Comparison of ENCODE assay signal across 13 cellular contexts in the genomic region with DNA sequence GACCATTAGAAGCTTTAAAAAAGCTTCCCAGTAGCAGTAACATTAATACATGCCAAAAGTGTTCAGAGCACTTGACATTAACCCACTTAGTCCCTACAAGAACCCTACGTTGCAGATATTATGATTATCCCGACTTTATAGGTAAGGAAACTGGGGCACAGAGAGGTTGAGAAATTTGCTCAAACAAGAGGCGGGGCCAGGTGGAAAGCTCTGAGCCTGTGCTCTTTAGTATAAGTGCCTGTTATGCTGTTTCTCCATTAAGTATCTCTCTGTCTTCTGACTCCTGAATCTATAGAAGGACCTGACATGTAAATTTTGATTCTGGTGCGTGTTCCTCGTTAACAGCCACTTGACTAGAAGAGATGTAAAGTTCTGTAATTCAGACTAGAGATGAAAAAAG.
"Had no signal": no experiment of that assay in that cellular context is flagged by ENCODE, and none has a peak within 500 bp of the region (broad histone marks: within the 10 kb centered on the region; RNA-seq: fewer than 3 reads in every experiment).

No MANE protein-coding gene starts in this region.

- H3K27me3 ChIP-seq: body of pancreas had no signal

- H3K4me1 ChIP-seq: body of pancreas had no signal

- H3K27ac ChIP-seq: body of pancreas, VCaP had no signal

- H3K9me3 ChIP-seq: body of pancreas had no signal

- H3K4me3 ChIP-seq: body of pancreas had no signal

- DNase-seq: amniotic stem cell; body of pancreas; glutamatergic neuron; left colon; stimulated activated CD8-positive, alpha-beta memory T cell treated with anti-CD3 and anti-CD28 coated beads, Interleukin-4, amount 100 ng/mL, for 48 hours; T-helper 9 cell had no signal

- H3K4me3 Mint-ChIP-seq: activated naive CD4-positive, alpha-beta T cell treated with anti-CD3 and anti-CD28 coated beads, Interleukin-2, amount 10 ng/mL, durations not matched to agents 7 days and 5 days; activated T-helper 17 cell treated with anti-CD3 and anti-CD28 coated beads, Interleukin-2, amount 50 U/mL, for 72 hours; memory B cell had no signal

- H3K27ac Mint-ChIP-seq: activated naive CD4-positive, alpha-beta T cell treated with anti-CD3 and anti-CD28 coated beads, Interleukin-2, amount 10 ng/mL, durations not matched to agents 7 days and 5 days; activated T-helper 17 cell treated with anti-CD3 and anti-CD28 coated beads, Interleukin-2, amount 50 U/mL, for 72 hours had no signal

- H3K27me3 Mint-ChIP-seq: activated CD4-positive, alpha-beta T cell treated with anti-CD3 and anti-CD28 coated beads for 36 hours; activated naive CD4-positive, alpha-beta T cell treated with anti-CD3 and anti-CD28 coated beads, Interleukin-2, amount 10 ng/mL, durations not matched to agents 7 days and 5 days; activated T-helper 17 cell treated with anti-CD3 and anti-CD28 coated beads, Interleukin-2, amount 50 U/mL, for 72 hours; memory B cell had no signal

- FAIRE-seq: urothelium cell line had no signal

- ATAC-seq: body of pancreas, sciatic nerve had no signal

- H3K9me3 Mint-ChIP-seq: activated naive CD4-positive, alpha-beta T cell treated with anti-CD3 and anti-CD28 coated beads, Interleukin-2, amount 10 ng/mL, durations not matched to agents 7 days and 5 days had no signal
